ENCODE assay signal across 12 cellular contexts in the genomic region with DNA sequence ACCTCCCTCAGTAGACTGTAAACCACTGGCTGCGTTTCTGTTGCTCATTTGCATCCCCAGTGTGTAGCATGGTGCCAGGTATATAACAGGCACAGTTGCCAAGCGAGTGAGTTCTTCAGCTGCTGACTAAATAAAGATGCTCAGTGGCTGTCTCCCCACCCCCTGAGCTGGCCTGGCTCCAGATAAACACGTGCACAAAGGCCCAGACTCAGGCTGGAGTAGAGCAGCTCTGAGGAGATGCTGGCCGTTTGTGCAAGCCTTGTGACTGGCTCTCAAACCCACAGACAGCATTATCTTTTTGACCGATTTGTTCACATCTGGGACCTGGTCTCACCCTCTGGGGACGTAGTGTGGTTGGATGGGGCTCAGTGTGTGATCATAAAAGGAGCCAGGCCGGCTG. TPM values are rescaled to one million over a fixed set of nuclear protein-coding genes. Genes with fewer than 3 reads are reported as not detected.
DNase-seq lines count a peak whose midpoint lies in the region; ATAC-seq, FAIRE-seq and TF ChIP-seq lines count a peak whose summit lies in the region.
"Had no signal": no experiment of that assay in that cellular context is flagged by ENCODE, and none has a peak within 500 bp of the region (broad histone marks: within the 10 kb centered on the region; RNA-seq: fewer than 3 reads in every experiment).

No MANE protein-coding gene starts in this region.

- FAIRE-seq in GM12892 (lab: Jason Lieb, UNC), result no peak
- FAIRE-seq: RCC 7860 had no signal

- H3K9ac ChIP-seq in Loucy (ENCODE audit: low read depth, low read length, poor library complexity, severe bottlenecking) (no peak overlapping the region), PC-3 (ENCODE audit: low read length) (no peak overlapping the region)

- peaks cover 0 to 9% of the 10 kb centered on the region in 2 donors for H3K27me3 Mint-ChIP-seq in natural killer cell treated with Interleukin-12 subunit alpha and Interleukin-12 subunit beta and Interleukin-15 and Interleukin-18, amount 100 ng/mL, for 72 hours

- POLR2A ChIA-PET in PC-3 (lab: Charles Lee; ENCODE audit: unreplicated experiment), result no interaction called here

- H3K4me3 ChIP-seq in Loucy (ENCODE audit: low read length, poor library complexity, severe bottlenecking), result no peak overlapping the region
- no peak overlapping the region for H3K4me3 ChIP-seq in PC-3 (ENCODE audit: low read length)
- H3K4me3 ChIP-seq in fibroblast of the aortic adventitia (ENCODE audit: low read depth, low read length), result no peak overlapping the region
- H3K4me3 ChIP-seq: left lung had no signal

- peak overlapping the region; percentile 10 for H3K4me2 ChIP-seq in Loucy (ENCODE audit: low read depth, low read length, poor library complexity, severe bottlenecking)
- no peak overlapping the region for H3K4me2 ChIP-seq in PC-3 (ENCODE audit: low read length)

- no peak overlapping the region for H3K27ac Mint-ChIP-seq in natural killer cell treated with Interleukin-12 subunit alpha and Interleukin-12 subunit beta and Interleukin-15 and Interleukin-18, amount 100 ng/mL, for 72 hours
- H3K27ac Mint-ChIP-seq: effector memory CD8-positive, alpha-beta T cell; stimulated activated effector memory CD8-positive, alpha-beta T cell treated with anti-CD3 and anti-CD28 coated beads, Interleukin-12 subunit alpha, Interleukin-12 subunit beta, amount 100 ng/mL, for 72 hours had no signal

- DNase-seq in DMS53 (lab: John Stamatoyannopoulos, UW), result peak; percentile 69
- DNase-seq in PC-3, result peak; percentile 16
- DNase-seq in fibroblast of the aortic adventitia (ENCODE audit: low read depth), result peak; percentile 31
- DNase-seq in natural killer cell treated with Interleukin-12 subunit alpha and Interleukin-12 subunit beta and Interleukin-15 and Interleukin-18, amount 100 ng/mL, for 72 hours (ENCODE audit: low spot score), result no peak
- no peak for DNase-seq in GM12892 (ENCODE audit: insufficient read length)
- DNase-seq: effector memory CD8-positive, alpha-beta T cell; left lung had no signal

- peak; percentile 25; the same call in 1 of the 2 replicates for ATAC-seq in PC-3
- ATAC-seq in natural killer cell treated with Interleukin-12 subunit alpha and Interleukin-12 subunit beta and Interleukin-15 and Interleukin-18, amount 100 ng/mL, for 72 hours, result no peak
- no peak for ATAC-seq in GM18502 (IDR thresholded peaks at IDR 0.05; ENCODE audit: poor library complexity, unreplicated experiment)
- ATAC-seq in GM19397 (IDR thresholded peaks at IDR 0.05; ENCODE audit: unreplicated experiment), result no peak
- ATAC-seq: effector memory CD8-positive, alpha-beta T cell; left lung; stimulated activated effector memory CD8-positive, alpha-beta T cell treated with anti-CD3 and anti-CD28 coated beads, Interleukin-12 subunit alpha, Interleukin-12 subunit beta, amount 100 ng/mL, for 72 hours had no signal

- H3K4me1 Mint-ChIP-seq in natural killer cell treated with Interleukin-12 subunit alpha and Interleukin-12 subunit beta and Interleukin-15 and Interleukin-18, amount 100 ng/mL, for 72 hours (ENCODE audit: low read depth in 2 of 2), result peaks cover 0 to 13% of the 10 kb centered on the region in 2 donors

- H3K9me2 ChIP-seq in Loucy (replicated peaks; ENCODE audit: low read depth, low read length) (no peaks in the 10 kb centered on the region), PC-3 (replicated peaks; ENCODE audit: low read length) (no peaks in the 10 kb centered on the region)

- intact Hi-C loops in PC-3 (cut with micrococcal nuclease), result no loop called here

- H4K20me1 ChIP-seq in Loucy (ENCODE audit: insufficient read depth, low read length, poor library complexity, severe bottlenecking) (no peaks in the 10 kb centered on the region), PC-3 (ENCODE audit: low read length) (no peaks in the 10 kb centered on the region)

- BruUV-seq in PC-3 (replicated peaks; lab: Mats Ljungman, UMichigan), result no TSS peak

- no peaks in the 10 kb centered on the region for H3K79me2 ChIP-seq in Loucy (ENCODE audit: insufficient read depth, low read length)
- H3K79me2 ChIP-seq in PC-3 (ENCODE audit: low read length), result no peaks in the 10 kb centered on the region

- no peaks in the 10 kb centered on the region for H3K36me3 Mint-ChIP-seq in natural killer cell treated with Interleukin-12 subunit alpha and Interleukin-12 subunit beta and Interleukin-15 and Interleukin-18, amount 100 ng/mL, for 72 hours

- CTCF ChIA-PET in PC-3 (lab: Charles Lee), result no interaction called here

- TF ChIP-seq CTCF in Loucy (conservative IDR thresholded peaks at IDR 0.05; ENCODE audit: low read length), result no peak
- no peak for TF ChIP-seq CTCF in PC-3 (conservative IDR thresholded peaks at IDR 0.05; ENCODE audit: low read depth, low read length)
- no peak for TF ChIP-seq CTCF in fibroblast of the aortic adventitia (IDR thresholded peaks at IDR 0.05; ENCODE audit: insufficient read depth, low read length)

- H3K9me3 ChIP-seq in Loucy (ENCODE audit: insufficient read depth, low read depth, low read length), result no peaks in the 10 kb centered on the region
- H3K9me3 ChIP-seq in PC-3 (ENCODE audit: low read length), result no peaks in the 10 kb centered on the region
- H3K9me3 ChIP-seq: left lung had no signal

- H3F3A ChIP-seq in Loucy (ENCODE audit: low read depth) (no peaks in the 10 kb centered on the region), PC-3 (ENCODE audit: low read length, unreplicated experiment) (no peaks in the 10 kb centered on the region)

- H3K27ac ChIP-seq in PC-3 (ENCODE audit: low read length), result no peak overlapping the region
- H3K27ac ChIP-seq: left lung had no signal

- no peak for TF ChIP-seq POLR2A in GM12892 (IDR thresholded peaks at IDR 0.05; ENCODE audit: low read depth, low read length)

- H3K4me1 ChIP-seq in Loucy (ENCODE audit: insufficient read depth, low read length, poor library complexity, severe bottlenecking), result peaks cover 15% of the 10 kb centered on the region
- H3K4me1 ChIP-seq in PC-3 (ENCODE audit: insufficient read depth, low read length), result no peaks in the 10 kb centered on the region

- no peak overlapping the region for H3K4me3 Mint-ChIP-seq in natural killer cell treated with Interleukin-12 subunit alpha and Interleukin-12 subunit beta and Interleukin-15 and Interleukin-18, amount 100 ng/mL, for 72 hours
- H3K4me3 Mint-ChIP-seq: effector memory CD8-positive, alpha-beta T cell; stimulated activated effector memory CD8-positive, alpha-beta T cell treated with anti-CD3 and anti-CD28 coated beads, Interleukin-12 subunit alpha, Interleukin-12 subunit beta, amount 100 ng/mL, for 72 hours had no signal

- H3K9me3 Mint-ChIP-seq in natural killer cell treated with Interleukin-12 subunit alpha and Interleukin-12 subunit beta and Interleukin-15 and Interleukin-18, amount 100 ng/mL, for 72 hours, result no peaks in the 10 kb centered on the region
- H3K9me3 Mint-ChIP-seq: effector memory CD8-positive, alpha-beta T cell; stimulated activated effector memory CD8-positive, alpha-beta T cell treated with anti-CD3 and anti-CD28 coated beads, Interleukin-12 subunit alpha, Interleukin-12 subunit beta, amount 100 ng/mL, for 72 hours had no signal

- H2AFZ ChIP-seq in Loucy (ENCODE audit: low read length) (no peak overlapping the region), PC-3 (ENCODE audit: low read length) (no peak overlapping the region)

- no peaks in the 10 kb centered on the region for H3K27me3 ChIP-seq in Loucy (ENCODE audit: insufficient read depth, low read length, poor library complexity, severe bottlenecking)
- no peaks in the 10 kb centered on the region for H3K27me3 ChIP-seq in PC-3 (ENCODE audit: low read length)

- H3K36me3 ChIP-seq in Loucy (ENCODE audit: insufficient read depth, low read length) (peaks cover 17% of the 10 kb centered on the region; the same call in 1 of the 2 replicates), PC-3 (ENCODE audit: low read depth, low read length) (peaks cover 9% of the 10 kb centered on the region; the same call in 1 of the 2 replicates)

RNA-seq across cellular contexts. Expression of gene CHRNB2, which starts 7.1 kb away (rescaled TPM):
- total RNA-seq in PC-3 (2014; rRNA removed) (not detected in 2 replicates), fibroblast of the aortic adventitia (ENCODE audit: low replicate concordance) (under 0.01 TPM in 1 of 2 replicates, not detected in the other)
- not detected for total RNA-seq in natural killer cell treated with Interleukin-12 subunit alpha and Interleukin-12 subunit beta and Interleukin-15 and Interleukin-18, amount 100 ng/mL, for 72 hours
- 0.76 TPM for polyA plus RNA-seq in GM12892 (2012; ENCODE audit: missing spikeins)

RNA-seq across cellular contexts. Expression of gene UBE2Q1, which starts 16.3 kb away (rescaled TPM):
- total RNA-seq in PC-3 (2014; rRNA removed), result 40.0 and 66.6 TPM in 2 replicates
- 18.6 and 26.1 TPM in 2 replicates for total RNA-seq in fibroblast of the aortic adventitia (ENCODE audit: low replicate concordance)
- total RNA-seq in natural killer cell treated with Interleukin-12 subunit alpha and Interleukin-12 subunit beta and Interleukin-15 and Interleukin-18, amount 100 ng/mL, for 72 hours, result 100 to 1,000 TPM in 1 of 2 donors, 10 to 100 TPM in 1; 95.2 to 123 TPM
- 48.5 TPM for polyA plus RNA-seq in GM12892 (2012; ENCODE audit: missing spikeins)

RNA-seq across cellular contexts. Expression of gene ADAR, which starts 33.3 kb away (rescaled TPM):
- 129 and 136 TPM in 2 replicates for total RNA-seq in PC-3 (2014; rRNA removed)
- total RNA-seq in fibroblast of the aortic adventitia (ENCODE audit: low replicate concordance), result 114 and 115 TPM in 2 replicates
- total RNA-seq in natural killer cell treated with Interleukin-12 subunit alpha and Interleukin-12 subunit beta and Interleukin-15 and Interleukin-18, amount 100 ng/mL, for 72 hours, result 100 to 1,000 TPM; 232 to 257 TPM
- polyA plus RNA-seq in GM12892 (2012; ENCODE audit: missing spikeins), result 116 TPM

Comparison
In these comparisons a context has a peak if more than half of its experiments do, and no peak if none do; other contexts are left out.
1. DNase-seq: peak in DMS53 (single experiment), PC-3 (single experiment) and fibroblast of the aortic adventitia (single experiment); none in natural killer cell treated with Interleukin-12 subunit alpha and Interleukin-12 subunit beta and Interleukin-15 and Interleukin-18, amount 100 ng/mL, for 72 hours (single experiment) and GM12892 (single experiment).